Comparison of ENCODE assay signal across 22 cellular contexts in genomic region chr11:105393326-105393725, GRCh38.
A peak's percentile ranks its signal among the peaks of the same experiment; 100 is the strongest.
DNase-seq lines count a peak whose midpoint lies in the region; ATAC-seq and TF ChIP-seq lines count a peak whose summit lies in the region.
"Had no signal": no experiment of that assay in that cellular context is flagged by ENCODE, and none has a peak within 500 bp of the region (broad histone marks: within the 10 kb centered on the region; RNA-seq: fewer than 3 reads in every experiment).

No MANE protein-coding gene starts in this region.

- H3K4me2 ChIP-seq in smooth muscle cell = no peak overlapping the region
- H3K4me2 ChIP-seq: BLaER1 treated with 17β-estradiol and CSF1 and Interleukin-3, amounts not matched to agents 10 nM and 100 nM had no signal

- no peaks in the 10 kb centered on the region for H3K36me3 ChIP-seq in A673 (ENCODE audit: insufficient read depth, low read length, poor library complexity, severe bottlenecking)
- H3K36me3 ChIP-seq in smooth muscle cell (ENCODE audit: low read depth) = no peaks in the 10 kb centered on the region
- no peaks in the 10 kb centered on the region for H3K36me3 ChIP-seq in adrenal gland (replicated peaks in 1 of 2)
- H3K36me3 ChIP-seq: BE2C; BLaER1 treated with 17β-estradiol and CSF1 and Interleukin-3, amounts not matched to agents 10 nM and 100 nM had no signal

- H3K9me3 ChIP-seq in A673 (ENCODE audit: low read depth, low read length, poor library complexity, severe bottlenecking) = no peaks in the 10 kb centered on the region
- no peaks in the 10 kb centered on the region for H3K9me3 ChIP-seq in smooth muscle cell (replicated peaks; ENCODE audit: low read depth)
- peaks cover 0 to 7% (median 0%) of the 10 kb centered on the region in 3 donors for H3K9me3 ChIP-seq in adrenal gland (replicated peaks in 1 of 3)
- H3K9me3 ChIP-seq: BE2C; BLaER1 treated with 17β-estradiol and CSF1 and Interleukin-3, amounts not matched to agents 10 nM and 100 nM had no signal

- no peak for TF ChIP-seq POLR2A in adrenal gland (IDR thresholded peaks at IDR 0.05)

- no peak for TF ChIP-seq CTCF in A673 (conservative IDR thresholded peaks at IDR 0.05; ENCODE audit: low read depth, low read length)
- TF ChIP-seq CTCF in smooth muscle cell (IDR thresholded peaks at IDR 0.05; ENCODE audit: borderline replicate concordance, insufficient read depth, poor library complexity, severe bottlenecking) = no peak
- no peak for TF ChIP-seq CTCF in adrenal gland (IDR thresholded peaks at IDR 0.05)

- no peak for ATAC-seq in GM18907 (IDR thresholded peaks at IDR 0.05; ENCODE audit: unreplicated experiment)
- ATAC-seq: HCT116 had no signal

- H3K79me2 ChIP-seq in smooth muscle cell (ENCODE audit: low read depth) = no peaks in the 10 kb centered on the region

- H3K4me3 Mint-ChIP-seq in activated T-cell treated with anti-CD3 and anti-CD28 coated beads, Interleukin-2, amount 50 U/mL, for 24 hours = no peak overlapping the region
- H3K4me3 Mint-ChIP-seq: CD14-positive monocyte; CD4-positive, alpha-beta T cell; CD8-positive, alpha-beta memory T cell; H9 had no signal

- H4K20me1 ChIP-seq in smooth muscle cell (ENCODE audit: low read depth) = no peaks in the 10 kb centered on the region
- H4K20me1 ChIP-seq: BLaER1 treated with 17β-estradiol and CSF1 and Interleukin-3, amounts not matched to agents 10 nM and 100 nM had no signal

- BruUV-seq in A673 (replicated peaks; lab: Mats Ljungman, UMichigan) = no TSS peak

- H3K27me3 Mint-ChIP-seq in activated T-cell treated with anti-CD3 and anti-CD28 coated beads, Interleukin-2, amount 50 U/mL, for 24 hours = peaks cover 4% of the 10 kb centered on the region
- H3K27me3 Mint-ChIP-seq: CD4-positive, alpha-beta T cell; CD8-positive, alpha-beta memory T cell had no signal

- H3K27me3 ChIP-seq in A673 (replicated peaks; ENCODE audit: insufficient read depth, low read depth, low read length, poor library complexity) = peaks cover 34% of the 10 kb centered on the region
- no peaks in the 10 kb centered on the region for H3K27me3 ChIP-seq in smooth muscle cell (ENCODE audit: low read depth)
- H3K27me3 ChIP-seq in adrenal gland = no peaks in the 10 kb centered on the region
- H3K27me3 ChIP-seq: BE2C; BLaER1 treated with 17β-estradiol and CSF1 and Interleukin-3, amounts not matched to agents 10 nM and 100 nM had no signal

- POLR2A ChIA-PET in A673 (lab: Charles Lee; ENCODE audit: low non-redundant PET) = no interaction called here

- intact Hi-C loops in A673 (cut with micrococcal nuclease; ENCODE audit: unreplicated experiment) = no loop called here
- intact Hi-C loops in adrenal gland (cut with DNase I) = no loop called here

- H3F3A ChIP-seq in smooth muscle cell (ENCODE audit: low read depth) = no peaks in the 10 kb centered on the region

- H3K9me3 Mint-ChIP-seq in activated T-cell treated with anti-CD3 and anti-CD28 coated beads, Interleukin-2, amount 50 U/mL, for 24 hours = no peaks in the 10 kb centered on the region
- H3K9me3 Mint-ChIP-seq: CD4-positive, alpha-beta T cell; H9 had no signal

- WGBS in smooth muscle cell (ENCODE audit: low lambda C conversion rate) = 68% methylated on average over 2 of the region's 2 CpGs
- 26 to 57% (median 42%) methylated on average over 2 of the region's 2 CpGs for WGBS in adrenal gland, 4 donors

- H3K4me1 ChIP-seq in A673 (ENCODE audit: insufficient read depth, low read length, poor library complexity, severe bottlenecking) (peaks cover 6% of the 10 kb centered on the region), smooth muscle cell (ENCODE audit: low read depth) (no peaks in the 10 kb centered on the region), adrenal gland (replicated peaks in 1 of 2) (no peaks in the 10 kb centered on the region)

- no peak overlapping the region for H3K27ac Mint-ChIP-seq in activated T-cell treated with anti-CD3 and anti-CD28 coated beads, Interleukin-2, amount 50 U/mL, for 24 hours
- H3K27ac Mint-ChIP-seq: CD14-positive monocyte; CD4-positive, alpha-beta T cell; CD8-positive, alpha-beta memory T cell; H9 had no signal

- in situ Hi-C loops in SK-MEL-5 (cut with HindIII; ENCODE audit: low pct_unique_long_range_greater_than_20kb, low sequenced_read_pairs) = no loop called here

- H2AFZ ChIP-seq in smooth muscle cell (ENCODE audit: low read depth) = peak overlapping the region; percentile 57
- H2AFZ ChIP-seq: GM23248 had no signal

- H3K4me3 ChIP-seq in A673 (ENCODE audit: low read depth, low read length, poor library complexity, severe bottlenecking) (no peak overlapping the region), smooth muscle cell (no peak overlapping the region), adrenal gland (no peak overlapping the region)
- H3K4me3 ChIP-seq: BLaER1 treated with 17β-estradiol and CSF1 and Interleukin-3, amounts not matched to agents 10 nM and 100 nM; GM23248 had no signal

- CTCF ChIA-PET in A673 (lab: Charles Lee) = no interaction called here

- H3K4me1 Mint-ChIP-seq in activated T-cell treated with anti-CD3 and anti-CD28 coated beads, Interleukin-2, amount 50 U/mL, for 24 hours (ENCODE audit: low read depth) = no peaks in the 10 kb centered on the region
- H3K4me1 Mint-ChIP-seq: CD14-positive monocyte; CD8-positive, alpha-beta memory T cell had no signal

- H3K27ac ChIP-seq in A673 (ENCODE audit: low read depth, low read length, poor library complexity, severe bottlenecking) (no peak overlapping the region), smooth muscle cell (ENCODE audit: low read depth) (no peak overlapping the region), adrenal gland (no peak overlapping the region)
- H3K27ac ChIP-seq: 22Rv1; BLaER1 treated with 17β-estradiol and CSF1 and Interleukin-3, amounts not matched to agents 10 nM and 100 nM; GM23248 had no signal

- no peaks in the 10 kb centered on the region for H3K36me3 Mint-ChIP-seq in activated T-cell treated with anti-CD3 and anti-CD28 coated beads, Interleukin-2, amount 50 U/mL, for 24 hours (ENCODE audit: low read depth)
- H3K36me3 Mint-ChIP-seq: CD14-positive monocyte; CD8-positive, alpha-beta memory T cell had no signal

- DNase-seq in A673 (ENCODE audit: low spot score) (peak; percentile 44), SK-MEL-5 (ENCODE audit: low read depth, low spot score) (peak; percentile 88), foreskin melanocyte (peak; percentile 92), smooth muscle cell (lab: John Stamatoyannopoulos, UW; ENCODE audit: unreplicated experiment) (no peak), adrenal gland (no peak)
- DNase-seq in activated T-cell treated with anti-CD3 and anti-CD28 coated beads, Interleukin-2, amount 50 U/mL, for 24 hours = no peak
- DNase-seq: ACHN; BE2C; Calu3; CD4-positive, alpha-beta T cell; CD8-positive, alpha-beta memory T cell; COR-L47; DMS53; DMS79 treated with DMSO at 0.1 percent for 48 hours; GF-D8; GM23248; H9 had no signal

- no peak overlapping the region for H3K9ac ChIP-seq in smooth muscle cell (ENCODE audit: low read depth)
- H3K9ac ChIP-seq: BLaER1 treated with 17β-estradiol and CSF1 and Interleukin-3, amounts not matched to agents 10 nM and 100 nM; GM23248 had no signal

Comparison
In these comparisons a context has a peak if more than half of its experiments do, and no peak if none do; other contexts are left out.
1. DNase-seq: peak in A673 (single experiment), SK-MEL-5 (single experiment) and foreskin melanocyte (single experiment); none in smooth muscle cell (single experiment), activated T-cell treated with anti-CD3 and anti-CD28 coated beads, Interleukin-2, amount 50 U/mL, for 24 hours (single experiment) and adrenal gland (0 of 7).